In the genomic region with DNA sequence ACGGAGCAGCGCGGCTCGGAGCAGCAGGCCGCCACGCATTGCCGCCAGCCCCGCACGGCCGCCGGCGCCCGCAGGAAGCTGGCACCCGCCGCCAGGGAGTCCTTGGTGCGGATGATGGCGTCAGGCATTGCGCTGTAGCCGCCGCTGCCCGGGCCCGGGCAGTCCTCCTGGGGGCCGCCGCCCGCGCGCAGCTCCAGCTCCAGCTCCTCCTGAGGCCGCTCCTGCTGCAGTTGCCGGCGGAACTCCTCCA, we compare ENCODE assay signal across 8 cellular contexts. TPM values are rescaled to one million over a fixed set of nuclear protein-coding genes. Genes with fewer than 3 reads are reported as not detected.
A peak's percentile ranks its signal among the peaks of the same experiment; 100 is the strongest.
DNase-seq lines count a peak whose midpoint lies in the region; ATAC-seq, FAIRE-seq and TF ChIP-seq lines count a peak whose summit lies in the region.

No MANE protein-coding gene starts in this region.

- 0 to 1% methylated on average over 30 of the region's 30 CpGs for WGBS in sigmoid colon, 2 donors

- H3K4me2 ChIP-seq in fibroblast of lung (ENCODE audit: extremely low read depth, insufficient read depth, low read length), result peak overlapping the region; percentile 66

- peak overlapping the region; percentile 33 for H2AFZ ChIP-seq in fibroblast of lung (ENCODE audit: low read length)

- no peaks in the 10 kb centered on the region for H3K27me3 ChIP-seq in Peyer's patch
- H3K27me3 ChIP-seq in fibroblast of lung (ENCODE audit: control insufficient read depth, insufficient read depth, low read length), result no peaks in the 10 kb centered on the region
- H3K27me3 ChIP-seq in sigmoid colon, result no peaks in the 10 kb centered on the region

- peaks cover 29% of the 10 kb centered on the region for H3K79me2 ChIP-seq in fibroblast of lung (ENCODE audit: control insufficient read depth, insufficient read depth, low read length)

- no peaks in the 10 kb centered on the region for H3K36me3 ChIP-seq in Peyer's patch
- H3K36me3 ChIP-seq in fibroblast of lung (ENCODE audit: control insufficient read depth, insufficient read depth, low read length), result no peaks in the 10 kb centered on the region
- H3K36me3 ChIP-seq in sigmoid colon, result no peaks in the 10 kb centered on the region

- no peaks in the 10 kb centered on the region for H4K20me1 ChIP-seq in fibroblast of lung (ENCODE audit: control insufficient read depth, extremely low read depth, insufficient read depth, low read length)

- peak; percentile 26 for ATAC-seq in GM21390 (IDR thresholded peaks at IDR 0.05; ENCODE audit: unreplicated experiment)

- H3K9me3 ChIP-seq in Peyer's patch (no peaks in the 10 kb centered on the region), fibroblast of lung (ENCODE audit: control insufficient read depth, insufficient read depth, low read depth, low read length) (no peaks in the 10 kb centered on the region), sigmoid colon (no peaks in the 10 kb centered on the region)

- H3K27ac ChIP-seq in Peyer's patch (peak overlapping the region; percentile 77 to 99 (median 92)), fibroblast of lung (ENCODE audit: insufficient read depth, low read length) (peak overlapping the region; percentile 73), sigmoid colon (peak overlapping the region; percentile 90 to 97 (median 94))

- H3K4me3 ChIP-seq in AG10803 (ENCODE audit: low read length) (peak overlapping the region; percentile 77), Peyer's patch (peak overlapping the region; percentile 66 to 92 (median 77)), fibroblast of lung (replicated peaks in 1 of 4; ENCODE audit: control extremely low read depth in 1 of 4, insufficient read depth in 1 of 4, low read depth in 3 of 4, low read length in 4 of 4) (peak overlapping the region in 3 of 4 experiments; percentile 49 to 79 (median 76)), sigmoid colon (peak overlapping the region; percentile 30 to 89 (median 72))

- H3K4me1 ChIP-seq in Peyer's patch, result peaks cover 0 to 22% (median 10%) of the 10 kb centered on the region in 4 donors
- peaks cover 17% of the 10 kb centered on the region for H3K4me1 ChIP-seq in fibroblast of lung (ENCODE audit: control insufficient read depth, extremely low read depth, insufficient read depth, low read length)
- peaks cover 0 to 29% (median 19%) of the 10 kb centered on the region in 4 donors for H3K4me1 ChIP-seq in sigmoid colon

- TF ChIP-seq CTCF in AG10803 (conservative IDR thresholded peaks at IDR 0.05; ENCODE audit: low read length), result no peak
- no peak for TF ChIP-seq CTCF in Peyer's patch (IDR thresholded peaks at IDR 0.05)
- no peak for TF ChIP-seq CTCF in fibroblast of lung (conservative IDR thresholded peaks at IDR 0.05 in 1 of 2, IDR thresholded peaks at IDR 0.05 in 1 of 2; ENCODE audit: low read depth in 1 of 2, low read length in 2 of 2)
- TF ChIP-seq CTCF in sigmoid colon (IDR thresholded peaks at IDR 0.05), result no peak

- DNase-seq in AG10803 (ENCODE audit: low read depth) (no peak), Peyer's patch (no peak), fibroblast of lung (ENCODE audit: low read depth in 2 of 2) (no peak), sigmoid colon (no peak), SW 1271 (lab: John Stamatoyannopoulos, UW) (no peak), frontal cortex (ENCODE audit: low spot score in 2 of 2) (no peak), NCI-H1694 treated with DMSO at 0.1 percent for 48 hours (lab: John Stamatoyannopoulos, UW) (no peak)

- no peak for TF ChIP-seq POLR2A in Peyer's patch (IDR thresholded peaks at IDR 0.05)
- no peak for TF ChIP-seq POLR2A in sigmoid colon (IDR thresholded peaks at IDR 0.05)

- peak overlapping the region; percentile 83 for H3K9ac ChIP-seq in fibroblast of lung (ENCODE audit: insufficient read depth, low read length)

- intact Hi-C loops in sigmoid colon (cut with DNase I), result loop anchor here (5.0 kb wide), 1 partner anchor 146 kb away; a partner anchor contains a TSS

- no peak for TF ChIP-seq EP300 in sigmoid colon (IDR thresholded peaks at IDR 0.05)

- no peak for FAIRE-seq in frontal cortex (lab: Jason Lieb, UNC)

RNA-seq across cellular contexts. Expression of a gene that starts 0.6 kb away (rescaled TPM):
- total RNA-seq in Peyer's patch (10 to 100 TPM in 2 of 4 donors, 1 to 10 TPM in 2; 3.7 to 14.6 (median 11.0) TPM), fibroblast of lung (54.7 and 89.5 TPM in 2 replicates), sigmoid colon (10 to 100 TPM; 17.2 to 71.7 (median 21.5) TPM), frontal cortex (30.6 TPM)
- polyA plus RNA-seq in fibroblast of lung (43.3 and 58.4 TPM in 2 replicates), sigmoid colon (10 to 100 TPM in 1 of 3 donors, 1 to 10 TPM in 2; 2.4 to 11.7 (median 3.5) TPM)
- polyA plus RNA-seq in fibroblast of lung (2012), result 31.4 and 42.5 TPM in 2 replicates
- polyA minus RNA-seq in fibroblast of lung (ENCODE audit: low replicate concordance), result 82.3 and 116 TPM in 2 replicates

RNA-seq across cellular contexts. Expression of a gene that starts 34.4 kb away (rescaled TPM):
- total RNA-seq in Peyer's patch (not detected), fibroblast of lung (0.51 and 1.5 TPM in 2 replicates), sigmoid colon (under 1 TPM in 1 of 4 donors, not detected in 3; 0.33 TPM), frontal cortex (not detected)
- polyA plus RNA-seq in fibroblast of lung (0.12 and 0.70 TPM in 2 replicates), sigmoid colon (under 1 TPM in 1 of 3 donors, not detected in 2; 0.15 TPM)
- polyA plus RNA-seq in fibroblast of lung (2012), result 0.13 and 0.89 TPM in 2 replicates
- 0.63 TPM in 1 of 2 replicates, not detected in the other for polyA minus RNA-seq in fibroblast of lung (ENCODE audit: low replicate concordance)

RNA-seq across cellular contexts. Expression of a gene that starts 59.4 kb away (rescaled TPM):
- not detected for total RNA-seq in Peyer's patch
- total RNA-seq in fibroblast of lung, result 3.3 and 8.8 TPM in 2 replicates
- polyA plus RNA-seq in fibroblast of lung, result 3.3 and 8.9 TPM in 2 replicates
- polyA plus RNA-seq in fibroblast of lung (2012), result 3.7 and 9.9 TPM in 2 replicates
- polyA minus RNA-seq in fibroblast of lung (ENCODE audit: low replicate concordance), result 1.8 and 10.8 TPM in 2 replicates
- not detected for total RNA-seq in sigmoid colon
- polyA plus RNA-seq in sigmoid colon, result under 1 TPM in 1 of 3 donors, not detected in 2; 0.23 TPM
- not detected for total RNA-seq in frontal cortex
